35 cellular contexts compared by ENCODE assay signal in genomic region chr16:3601614-3602319, GRCh38. TPM values are rescaled to one million over a fixed set of nuclear protein-coding genes. Genes with fewer than 3 reads are reported as not detected.
"Had no signal": no experiment of that assay in that cellular context is flagged by ENCODE, and none has a peak within 500 bp of the region (broad histone marks: within the 10 kb centered on the region; RNA-seq: fewer than 3 reads in every experiment).

No MANE protein-coding gene starts in this region.

- DNase-seq: activated CD4-positive, alpha-beta T cell treated with anti-CD3 and anti-CD28 coated beads for 48 hours; activated CD4-positive, alpha-beta T cell treated with anti-CD3 and anti-CD28 coated beads, Interleukin-2, amount 50 U/mL, for 48 hours; activated CD4-positive, CD25-positive, alpha-beta regulatory T cell treated with anti-CD3 and anti-CD28 coated beads, Interleukin-2, amount 50 U/mL, for 72 hours; activated CD8-positive, alpha-beta memory T cell treated with anti-CD3 and anti-CD28 coated beads for 24 hours; activated effector memory CD4-positive, alpha-beta T cell treated with anti-CD3 and anti-CD28 coated beads, Interleukin-2, amount 50 U/mL, for 16 hours; activated naive CD4-positive, alpha-beta T cell treated with Interleukin-2 at 50 U/mL for 16 hours; activated naive CD8-positive, alpha-beta T cell treated with anti-CD3 and anti-CD28 coated beads, Interleukin-2, amount 50 U/mL, for 24 hours; activated T-cell treated with anti-CD3 and anti-CD28 coated beads, Interleukin-2, amount 50 U/mL, for 4 hours; amniotic stem cell; body of pancreas; KG1; NCI-H1048; NCI-H1930; NCI-H2107; NCI-H2171 treated with DMSO at 0.1 percent for 48 hours; NCI-H226; NCI-H526; NCI-H82; OCI-M1; RPMI8226; SHP77; SW 1271; T-helper 9 cell had no signal

- ATAC-seq: activated naive CD4-positive, alpha-beta T cell treated with anti-CD3 and anti-CD28 coated beads, Interleukin-2, amount 50 U/mL, for 72 hours; activated naive CD8-positive, alpha-beta T cell treated with anti-CD3 and anti-CD28 coated beads, Interleukin-2, amount 50 U/mL, for 24 hours; activated T-cell treated with anti-CD3 and anti-CD28 coated beads, Interleukin-2, amount 50 U/mL, for 4 hours; body of pancreas; Panc1; SK-N-SH treated with all-trans-retinoic acid at 6 μM for 48 hours; WTC11 had no signal

- H3K9me3 Mint-ChIP-seq: activated naive CD4-positive, alpha-beta T cell treated with anti-CD3 and anti-CD28 coated beads, Interleukin-2, amount 50 U/mL, for 72 hours; activated naive CD8-positive, alpha-beta T cell treated with anti-CD3 and anti-CD28 coated beads, Interleukin-2, amount 50 U/mL, for 24 hours; activated T-cell treated with anti-CD3 and anti-CD28 coated beads, Interleukin-2, amount 50 U/mL, for 4 hours; IgD-negative memory B cell; T-helper 1 cell treated with Interleukin-12 subunit alpha and Interleukin-12 subunit beta and Interleukin-4 antibody, amounts not matched to agents 30 μg/mL and 1 μg/mL, for 36 hours had no signal

- H3K4me3 ChIP-seq: ascending aorta, body of pancreas, SJSA1 had no signal

- H3K9me3 ChIP-seq: ascending aorta, body of pancreas had no signal

- H3K4me1 Mint-ChIP-seq: activated naive CD8-positive, alpha-beta T cell treated with anti-CD3 and anti-CD28 coated beads, Interleukin-2, amount 50 U/mL, for 24 hours; WTC11 had no signal

- H3K4me3 Mint-ChIP-seq: activated naive CD8-positive, alpha-beta T cell treated with anti-CD3 and anti-CD28 coated beads, Interleukin-2, amount 50 U/mL, for 24 hours; activated T-cell treated with anti-CD3 and anti-CD28 coated beads, Interleukin-2, amount 50 U/mL, for 4 hours; IgD-negative memory B cell; T-helper 1 cell treated with Interleukin-12 subunit alpha and Interleukin-12 subunit beta and Interleukin-4 antibody, amounts not matched to agents 30 μg/mL and 1 μg/mL, for 36 hours; WTC11 had no signal

- H3K27me3 ChIP-seq: ascending aorta, body of pancreas, SJSA1 had no signal

- H3K4me1 ChIP-seq: ascending aorta, body of pancreas, SJSA1 had no signal

- H3K27ac Mint-ChIP-seq: activated naive CD4-positive, alpha-beta T cell treated with anti-CD3 and anti-CD28 coated beads, Interleukin-2, amount 50 U/mL, for 72 hours; activated naive CD8-positive, alpha-beta T cell treated with anti-CD3 and anti-CD28 coated beads, Interleukin-2, amount 50 U/mL, for 24 hours; IgD-negative memory B cell; T-helper 1 cell treated with Interleukin-12 subunit alpha and Interleukin-12 subunit beta and Interleukin-4 antibody, amounts not matched to agents 30 μg/mL and 1 μg/mL, for 36 hours; WTC11 had no signal

- H3K27me3 Mint-ChIP-seq: activated naive CD8-positive, alpha-beta T cell treated with anti-CD3 and anti-CD28 coated beads, Interleukin-2, amount 50 U/mL, for 24 hours; IgD-negative memory B cell had no signal

- H3K27ac ChIP-seq: ascending aorta, body of pancreas, SJSA1 had no signal

RNA-seq across cellular contexts. Expression of gene NLRC3, which starts 24.6 kb away (rescaled TPM):
- total RNA-seq: bronchial epithelial cell, LHCN-M2, M059J, NCI-H460, SJSA1 had no signal
